Comparison of ENCODE assay signal across 9 cellular contexts in the genomic region with DNA sequence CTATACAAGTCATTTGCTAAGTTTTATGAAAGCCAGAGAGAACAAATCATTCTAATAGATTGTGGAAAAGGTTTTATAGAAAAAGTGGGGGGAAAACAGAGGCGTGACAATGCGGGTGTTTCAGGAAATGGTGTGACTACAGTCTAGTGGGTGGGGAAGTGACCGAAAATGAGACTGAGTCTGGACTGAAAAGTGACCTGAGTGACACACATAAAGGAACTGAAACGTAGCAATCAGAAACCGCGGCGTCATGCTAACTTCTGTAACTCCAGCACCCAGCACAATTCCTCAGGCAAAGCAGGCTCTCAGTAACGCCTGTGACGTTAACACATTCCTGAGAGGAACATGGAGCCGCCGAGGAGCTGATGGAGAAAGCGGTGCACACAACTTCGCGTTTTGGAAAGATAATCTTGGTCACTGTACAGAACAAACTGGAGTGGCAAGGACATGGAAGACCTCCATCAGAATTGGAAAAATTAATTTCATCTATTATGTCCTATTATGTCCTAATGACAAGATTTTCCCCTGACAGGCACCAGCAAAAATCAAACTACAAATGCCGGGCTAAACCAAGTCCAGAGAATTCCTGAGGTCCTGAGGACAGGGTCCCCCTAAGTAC. TPM values are rescaled to one million over a fixed set of nuclear protein-coding genes. Genes with fewer than 3 reads are reported as not detected.
DNase-seq lines count a peak whose midpoint lies in the region; ATAC-seq and TF ChIP-seq lines count a peak whose summit lies in the region.
"Had no signal": no experiment of that assay in that cellular context is flagged by ENCODE, and none has a peak within 500 bp of the region (broad histone marks: within the 10 kb centered on the region; RNA-seq: fewer than 3 reads in every experiment).

No MANE protein-coding gene starts in this region.

- no peaks in the 10 kb centered on the region for H3K4me1 ChIP-seq in right lobe of liver

- intact Hi-C loops in activated CD8-positive, alpha-beta T cell treated with anti-CD3 and anti-CD28 coated beads for 36 hours (cut with micrococcal nuclease): loop anchor here (10.0 kb wide), 1 partner anchor 126 kb away; no protein-coding TSS in a partner anchor
- intact Hi-C loops in right lobe of liver (cut with DNase I): no loop called here

- no peak for TF ChIP-seq CTCF in activated CD8-positive, alpha-beta T cell treated with anti-CD3 and anti-CD28 coated beads for 36 hours (IDR thresholded peaks at IDR 0.05)
- no peak for TF ChIP-seq CTCF in right lobe of liver (IDR thresholded peaks at IDR 0.05)

- no peaks in the 10 kb centered on the region for H3K27me3 ChIP-seq in right lobe of liver

- peaks cover 45% of the 10 kb centered on the region for H3K36me3 Mint-ChIP-seq in activated CD8-positive, alpha-beta T cell treated with anti-CD3 and anti-CD28 coated beads for 36 hours (ENCODE audit: low read depth)

- peak overlapping the region in 1 of 3 donors; percentile 14 for H3K27ac ChIP-seq in right lobe of liver

- CTCF ChIA-PET in activated CD8-positive, alpha-beta T cell treated with anti-CD3 and anti-CD28 coated beads for 36 hours (lab: Charles Lee): no interaction called here

- POLR2A ChIA-PET in activated CD8-positive, alpha-beta T cell treated with anti-CD3 and anti-CD28 coated beads for 36 hours (lab: Charles Lee): no interaction called here

- peaks cover 37% of the 10 kb centered on the region for H3K4me1 Mint-ChIP-seq in activated CD8-positive, alpha-beta T cell treated with anti-CD3 and anti-CD28 coated beads for 36 hours (ENCODE audit: low read depth)

- peak; percentile 93 for ATAC-seq in HG03066 (IDR thresholded peaks at IDR 0.05; ENCODE audit: low read depth, unreplicated experiment)
- peak; percentile 43 for ATAC-seq in activated CD8-positive, alpha-beta T cell treated with anti-CD3 and anti-CD28 coated beads for 36 hours
- ATAC-seq in right lobe of liver: peak; percentile 71 to 86 (median 78)

- H3K27me3 Mint-ChIP-seq in activated CD8-positive, alpha-beta T cell treated with anti-CD3 and anti-CD28 coated beads for 36 hours: no peaks in the 10 kb centered on the region
- H3K27me3 Mint-ChIP-seq: T-cell had no signal

- no peak overlapping the region for H3K4me3 Mint-ChIP-seq in activated CD8-positive, alpha-beta T cell treated with anti-CD3 and anti-CD28 coated beads for 36 hours

- no peak for TF ChIP-seq POLR2A in right lobe of liver (IDR thresholded peaks at IDR 0.05)

- peak; percentile 79 for DNase-seq in activated CD4-positive, alpha-beta T cell treated with anti-CD3 and anti-CD28 coated beads for 48 hours
- no peak for DNase-seq in activated CD4-positive, alpha-beta T cell treated with anti-CD3 and anti-CD28 coated beads, Interleukin-2, amount 50 U/mL, for 1 hour
- peak; percentile 83 for DNase-seq in activated CD8-positive, alpha-beta T cell treated with anti-CD3 and anti-CD28 coated beads for 36 hours
- peak in 2 of 3 donors; percentile 38 to 55 for DNase-seq in right lobe of liver
- no peak for DNase-seq in NCI-H2171 treated with DMSO at 0.1 percent for 48 hours (lab: John Stamatoyannopoulos, UW)
- DNase-seq in HCEC 1CT: no peak
- DNase-seq in DMS 273 (lab: John Stamatoyannopoulos, UW; ENCODE audit: unreplicated experiment): no peak

- peaks cover 7% of the 10 kb centered on the region for H3K9me3 Mint-ChIP-seq in activated CD8-positive, alpha-beta T cell treated with anti-CD3 and anti-CD28 coated beads for 36 hours
- H3K9me3 Mint-ChIP-seq: T-cell had no signal

- no peak overlapping the region for H3K27ac Mint-ChIP-seq in activated CD8-positive, alpha-beta T cell treated with anti-CD3 and anti-CD28 coated beads for 36 hours
- H3K27ac Mint-ChIP-seq: T-cell had no signal

- H3K36me3 ChIP-seq in right lobe of liver: no peaks in the 10 kb centered on the region

- 45% methylated on average over 6 of the region's 15 CpGs for WGBS in right lobe of liver (ENCODE audit: insufficient coverage, low coverage, low lambda C conversion rate, missing lambda C conversion rate)

- no peaks in the 10 kb centered on the region for H3K9me3 ChIP-seq in right lobe of liver

- no peak overlapping the region for H3K4me3 ChIP-seq in right lobe of liver

RNA-seq across cellular contexts. Expression of a gene that starts 1.4 kb away (rescaled TPM):
- 10 to 100 TPM; 41.5 to 41.7 TPM for total RNA-seq in activated CD8-positive, alpha-beta T cell treated with anti-CD3 and anti-CD28 coated beads for 36 hours
- 1 to 10 TPM in 5 of 6 experiments, under 1 TPM in 1; 0.68 to 3.8 (median 2.1) TPM for total RNA-seq in right lobe of liver

Comparison
In these comparisons a context has a peak if more than half of its experiments do, and no peak if none do; other contexts are left out.
1. DNase-seq: peak in activated CD4-positive, alpha-beta T cell treated with anti-CD3 and anti-CD28 coated beads for 48 hours (single experiment), activated CD8-positive, alpha-beta T cell treated with anti-CD3 and anti-CD28 coated beads for 36 hours (single experiment) and right lobe of liver (2 of 3); none in activated CD4-positive, alpha-beta T cell treated with anti-CD3 and anti-CD28 coated beads, Interleukin-2, amount 50 U/mL, for 1 hour (single experiment), NCI-H2171 treated with DMSO at 0.1 percent for 48 hours (single experiment), HCEC 1CT (single experiment) and DMS 273 (single experiment).
2. ATAC-seq: peak in every context shown above with its lines; median percentile 93 in HG03066; 78 in right lobe of liver; 43 in activated CD8-positive, alpha-beta T cell treated with anti-CD3 and anti-CD28 coated beads for 36 hours.
3. RNA of a gene that starts 1.4 kb away (total RNA-seq): 41.5 to 41.7 TPM in activated CD8-positive, alpha-beta T cell treated with anti-CD3 and anti-CD28 coated beads for 36 hours; 0.68 to 3.8 TPM in right lobe of liver; every median in the first group is over 4 times any median in the second.